In the genomic region with DNA sequence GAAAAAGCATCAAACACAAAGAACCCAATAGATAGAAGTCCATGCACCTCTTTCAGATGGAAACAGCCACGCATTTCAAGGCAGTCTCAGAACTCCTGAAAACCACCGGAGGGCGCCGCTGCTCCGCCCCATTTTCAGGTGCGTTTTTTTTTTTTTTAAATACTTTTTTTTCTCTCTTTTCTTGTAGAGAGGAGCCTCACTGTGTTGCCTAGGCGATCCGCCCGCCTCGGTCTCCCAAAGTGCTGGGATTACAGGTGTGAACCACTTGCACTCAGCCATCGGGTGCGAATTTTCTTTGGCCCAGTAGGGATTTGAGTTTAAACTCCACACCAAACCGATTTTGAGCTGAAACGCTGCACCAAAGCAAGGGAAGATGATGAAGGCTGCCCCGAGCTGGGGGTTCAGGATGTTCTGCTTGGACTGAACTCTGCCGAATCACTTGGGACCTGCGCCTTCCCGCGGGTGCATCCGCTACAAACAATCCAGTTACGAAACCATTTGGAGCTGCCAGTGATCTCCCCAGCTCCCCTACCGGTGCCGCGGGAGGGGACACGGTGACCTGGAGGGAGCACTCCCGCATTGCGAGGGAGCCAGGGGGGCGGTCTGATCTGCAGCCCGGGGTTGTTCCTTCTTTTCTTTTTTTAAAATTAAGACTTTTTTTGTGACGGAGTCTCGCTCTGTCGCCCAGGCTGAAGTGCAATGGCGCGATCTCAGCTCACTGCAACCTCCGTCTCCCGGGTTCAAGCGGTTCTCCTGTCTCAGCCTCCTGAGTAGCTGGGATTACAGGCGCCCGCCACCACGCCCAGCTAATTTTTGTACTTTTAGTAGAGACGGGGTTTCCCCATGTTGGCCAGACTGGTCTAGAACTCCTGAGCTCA, we compare ENCODE assay signal across 8 cellular contexts. TPM values are rescaled to one million over a fixed set of nuclear protein-coding genes. Genes with fewer than 3 reads are reported as not detected.
DNase-seq lines count a peak whose midpoint lies in the region; ATAC-seq lines count a peak whose summit lies in the region.

No MANE protein-coding gene starts in this region.

- CTCF ChIA-PET in activated CD4-positive, alpha-beta memory T cell treated with anti-CD3 and anti-CD28 coated beads for 36 hours (lab: Charles Lee): interaction anchor here (0.7 to 3.1 kb wide), 23 partner anchors 10 to 1195 kb away, joined by 3 to 37 read pairs (median 3); partner anchors contain the start of genes DNAJC25 and GNG10

- ATAC-seq in HG02870 (IDR thresholded peaks at IDR 0.05; ENCODE audit: unreplicated experiment) (peak; percentile 62), memory B cell (ENCODE audit: low read depth) (peak; percentile 68), GM18861 (IDR thresholded peaks at IDR 0.05; ENCODE audit: unreplicated experiment) (no peak)

- H3K9me3 Mint-ChIP-seq in activated CD4-positive, alpha-beta memory T cell treated with anti-CD3 and anti-CD28 coated beads for 36 hours: no peaks in the 10 kb centered on the region
- no peaks in the 10 kb centered on the region for H3K9me3 Mint-ChIP-seq in memory B cell

- intact Hi-C loops in activated CD4-positive, alpha-beta memory T cell treated with anti-CD3 and anti-CD28 coated beads for 36 hours (cut with micrococcal nuclease): loop anchor here (1.0 to 10.0 kb wide), 7 partner anchors 24 to 476 kb away; partner anchors contain the start of genes DNAJC25 and UGCG

- H3K27me3 Mint-ChIP-seq in activated CD4-positive, alpha-beta memory T cell treated with anti-CD3 and anti-CD28 coated beads for 36 hours: peaks cover 28% of the 10 kb centered on the region
- peaks cover 18% of the 10 kb centered on the region for H3K27me3 Mint-ChIP-seq in memory B cell

- H3K4me3 Mint-ChIP-seq in activated CD4-positive, alpha-beta memory T cell treated with anti-CD3 and anti-CD28 coated beads for 36 hours: peak overlapping the region; percentile 83
- H3K4me3 Mint-ChIP-seq in memory B cell: peak overlapping the region; percentile 84

- POLR2A ChIA-PET in activated CD4-positive, alpha-beta memory T cell treated with anti-CD3 and anti-CD28 coated beads for 36 hours (lab: Charles Lee): interaction anchor here (1.3 to 1.4 kb wide), 2 partner anchors 33 to 63 kb away, joined by 5 to 6 read pairs; partner anchors contain the start of genes DNAJC25 and GNG10

- H3K4me1 Mint-ChIP-seq in activated CD4-positive, alpha-beta memory T cell treated with anti-CD3 and anti-CD28 coated beads for 36 hours (ENCODE audit: low read depth): peaks cover 14% of the 10 kb centered on the region
- peaks cover 15% of the 10 kb centered on the region for H3K4me1 Mint-ChIP-seq in memory B cell

- H3K36me3 Mint-ChIP-seq in activated CD4-positive, alpha-beta memory T cell treated with anti-CD3 and anti-CD28 coated beads for 36 hours: no peaks in the 10 kb centered on the region
- H3K36me3 Mint-ChIP-seq in memory B cell: no peaks in the 10 kb centered on the region

- no peak overlapping the region for H3K27ac Mint-ChIP-seq in activated CD4-positive, alpha-beta memory T cell treated with anti-CD3 and anti-CD28 coated beads for 36 hours
- H3K27ac Mint-ChIP-seq in memory B cell: no peak overlapping the region

- DNase-seq in GM03348 (ENCODE audit: low spot score) (peak; percentile 71), NCI-H345 (lab: John Stamatoyannopoulos, UW) (peak; percentile 28), memory B cell (ENCODE audit: low spot score in 2 of 2) (peak; percentile 25 to 45)
- DNase-seq in activated CD4-positive, alpha-beta memory T cell treated with anti-CD3 and anti-CD28 coated beads for 36 hours: peak; percentile 76
- peak; percentile 53 for DNase-seq in effector CD4-positive, alpha-beta T cell
- DNase-seq in stimulated activated CD8-positive, alpha-beta memory T cell treated with anti-CD3 and anti-CD28 coated beads, Interleukin-15, amount 100 ng/mL, for 4 hours (ENCODE audit: low read depth in 2 of 2): peak; percentile 6 to 26

RNA-seq across cellular contexts. Expression of gene PTGR1, which starts 1.4 kb away (rescaled TPM):
- 1 to 10 TPM; 4.7 to 4.8 TPM for total RNA-seq in activated CD4-positive, alpha-beta memory T cell treated with anti-CD3 and anti-CD28 coated beads for 36 hours

RNA-seq across cellular contexts. Expression of gene DNAJC25, which starts 33.0 kb away (rescaled TPM):
- total RNA-seq in activated CD4-positive, alpha-beta memory T cell treated with anti-CD3 and anti-CD28 coated beads for 36 hours: 1 to 10 TPM; 4.2 to 4.5 TPM

Comparison
In these comparisons a context has a peak if more than half of its experiments do, and no peak if none do; other contexts are left out.
1. DNase-seq: peak in every context shown above with its lines; median percentile 76 in activated CD4-positive, alpha-beta memory T cell treated with anti-CD3 and anti-CD28 coated beads for 36 hours; 71 in GM03348; 53 in effector CD4-positive, alpha-beta T cell; 35 in memory B cell; 28 in NCI-H345; 16 in stimulated activated CD8-positive, alpha-beta memory T cell treated with anti-CD3 and anti-CD28 coated beads, Interleukin-15, amount 100 ng/mL, for 4 hours.